38 cellular contexts compared by ENCODE assay signal in genomic region chr7:29886827-29887226, GRCh38.
"Had no signal": no experiment of that assay in that cellular context is flagged by ENCODE, and none has a peak within 500 bp of the region (broad histone marks: within the 10 kb centered on the region; RNA-seq: fewer than 3 reads in every experiment).

No MANE protein-coding gene starts in this region.

- H3K27ac ChIP-seq: adrenal gland, ascending aorta, body of pancreas, brain microvascular endothelial cell, breast epithelium, cardiac muscle cell had no signal

- H3K27me3 ChIP-seq: adrenal gland, ascending aorta, body of pancreas, brain microvascular endothelial cell, breast epithelium had no signal

- H3K36me3 Mint-ChIP-seq: activated naive CD4-positive, alpha-beta T cell treated with anti-CD3 and anti-CD28 coated beads, Interleukin-2, amount 10 ng/mL, durations not matched to agents 7 days and 5 days; activated naive CD4-positive, alpha-beta T cell treated with anti-CD3 and anti-CD28 coated beads, Interleukin-2, amount 50 U/mL, for 24 hours; activated naive CD4-positive, alpha-beta T cell treated with anti-CD3 and anti-CD28 coated beads, Interleukin-2, amount 50 U/mL, for 72 hours; activated naive CD8-positive, alpha-beta T cell; activated naive CD8-positive, alpha-beta T cell treated with anti-CD3 and anti-CD28 coated beads for 36 hours; activated naive CD8-positive, alpha-beta T cell treated with anti-CD3 and anti-CD28 coated beads, Interleukin-2, amount 10 ng/mL, durations not matched to agents 7 days and 5 days had no signal

- DNase-seq: activated effector memory CD4-positive, alpha-beta T cell treated with anti-CD3 and anti-CD28 coated beads, Interleukin-2, amount 50 U/mL, for 16 hours; activated effector memory CD4-positive, alpha-beta T cell treated with Interleukin-2 at 50 U/mL for 16 hours; activated gamma-delta T cell; activated gamma-delta T cell treated with Interleukin-2 at 50 U/mL for 16 hours; activated naive CD4-positive, alpha-beta T cell; activated naive CD4-positive, alpha-beta T cell treated with anti-CD3 and anti-CD28 coated beads for 36 hours; activated naive CD4-positive, alpha-beta T cell treated with anti-CD3 and anti-CD28 coated beads, Interleukin-2, amount 10 ng/mL, durations not matched to agents 7 days and 5 days; activated naive CD4-positive, alpha-beta T cell treated with anti-CD3 and anti-CD28 coated beads, Interleukin-2, amount 50 U/mL, for 16 hours; activated naive CD4-positive, alpha-beta T cell treated with Interleukin-2 at 50 U/mL for 16 hours; activated naive CD8-positive, alpha-beta T cell treated with anti-CD3 and anti-CD28 coated beads for 36 hours; activated naive CD8-positive, alpha-beta T cell treated with anti-CD3 and anti-CD28 coated beads, Interleukin-2, amount 10 ng/mL, durations not matched to agents 7 days and 5 days; activated naive CD8-positive, alpha-beta T cell treated with anti-CD3 and anti-CD28 coated beads, Interleukin-2, amount 50 U/mL, for 24 hours; activated T-cell treated with anti-CD3 and anti-CD28 coated beads, Interleukin-2, amount 50 U/mL, for 1 hour; activated T-cell treated with anti-CD3 and anti-CD28 coated beads, Interleukin-2, amount 50 U/mL, for 24 hours; activated T-cell treated with anti-CD3 and anti-CD28 coated beads, Interleukin-2, amount 50 U/mL, for 4 hours; activated T-cell treated with anti-CD3 and anti-CD28 coated beads, Interleukin-2, amount 50 U/mL, for 48 hours; activated T-cell treated with anti-CD3 and anti-CD28 coated beads, Interleukin-2, amount 50 U/mL, for 72 hours; amniotic stem cell; amygdala; anterior cingulate cortex; aorta; body of pancreas; brain microvascular endothelial cell; caudate nucleus; central memory CD4-positive, alpha-beta T cell; cerebellar nuclear complex had no signal

- H3K27me3 Mint-ChIP-seq: activated naive CD8-positive, alpha-beta T cell treated with anti-CD3 and anti-CD28 coated beads for 36 hours; brain had no signal

- H3K9me3 Mint-ChIP-seq: activated naive CD4-positive, alpha-beta T cell treated with anti-CD3 and anti-CD28 coated beads for 36 hours; activated naive CD4-positive, alpha-beta T cell treated with anti-CD3 and anti-CD28 coated beads, Interleukin-2, amount 10 ng/mL, durations not matched to agents 7 days and 5 days; activated naive CD4-positive, alpha-beta T cell treated with anti-CD3 and anti-CD28 coated beads, Interleukin-2, amount 50 U/mL, for 24 hours; activated naive CD4-positive, alpha-beta T cell treated with anti-CD3 and anti-CD28 coated beads, Interleukin-2, amount 50 U/mL, for 72 hours; activated naive CD8-positive, alpha-beta T cell treated with anti-CD3 and anti-CD28 coated beads for 36 hours; activated naive CD8-positive, alpha-beta T cell treated with anti-CD3 and anti-CD28 coated beads, Interleukin-2, amount 10 ng/mL, durations not matched to agents 7 days and 5 days; activated naive CD8-positive, alpha-beta T cell treated with anti-CD3 and anti-CD28 coated beads, Interleukin-2, amount 50 U/mL, for 24 hours; activated T-cell treated with anti-CD3 and anti-CD28 coated beads, Interleukin-2, amount 50 U/mL, for 24 hours; activated T-cell treated with anti-CD3 and anti-CD28 coated beads, Interleukin-2, amount 50 U/mL, for 4 hours; activated T-cell treated with anti-CD3 and anti-CD28 coated beads, Interleukin-2, amount 50 U/mL, for 72 hours; activated T-helper 1 cell treated with anti-CD3 and anti-CD28 coated beads, Interleukin-12 subunit alpha, Interleukin-12 subunit beta, Interleukin-2, Interleukin-4 antibody, amounts not matched to agents 30 ng/mL and 10 ng/mL and 1 ng/mL, durations not matched to agents 14 hours and 24 hours and 36 hours; activated T-helper 17 cell treated with anti-CD3 and anti-CD28 coated beads, Interleukin-2, amount 50 U/mL, for 72 hours; activated T-helper 2 cell treated with anti-CD3 and anti-CD28 coated beads, Interferon-gamma antibody, Interleukin-2, Interleukin-4, amounts not matched to agents 10 μg/mL and 5 μg/mL and 100 μg/mL, durations not matched to agents 14 hours and 24 hours and 36 hours; brain; central memory CD8-positive, alpha-beta T cell had no signal

- H3K4me3 Mint-ChIP-seq: activated naive CD4-positive, alpha-beta T cell treated with anti-CD3 and anti-CD28 coated beads for 36 hours; activated naive CD4-positive, alpha-beta T cell treated with anti-CD3 and anti-CD28 coated beads, Interleukin-2, amount 10 ng/mL, durations not matched to agents 7 days and 5 days; activated naive CD4-positive, alpha-beta T cell treated with anti-CD3 and anti-CD28 coated beads, Interleukin-2, amount 50 U/mL, for 24 hours; activated naive CD8-positive, alpha-beta T cell; activated naive CD8-positive, alpha-beta T cell treated with anti-CD3 and anti-CD28 coated beads for 36 hours; activated naive CD8-positive, alpha-beta T cell treated with anti-CD3 and anti-CD28 coated beads, Interleukin-2, amount 10 ng/mL, durations not matched to agents 7 days and 5 days; activated naive CD8-positive, alpha-beta T cell treated with anti-CD3 and anti-CD28 coated beads, Interleukin-2, amount 50 U/mL, for 24 hours; activated T-cell treated with anti-CD3 and anti-CD28 coated beads, Interleukin-2, amount 50 U/mL, for 24 hours; activated T-cell treated with anti-CD3 and anti-CD28 coated beads, Interleukin-2, amount 50 U/mL, for 4 hours; activated T-cell treated with anti-CD3 and anti-CD28 coated beads, Interleukin-2, amount 50 U/mL, for 72 hours; activated T-helper 1 cell treated with anti-CD3 and anti-CD28 coated beads, Interleukin-12 subunit alpha, Interleukin-12 subunit beta, Interleukin-2, Interleukin-4 antibody, amounts not matched to agents 30 ng/mL and 10 ng/mL and 1 ng/mL, durations not matched to agents 14 hours and 24 hours and 36 hours; activated T-helper 17 cell treated with anti-CD3 and anti-CD28 coated beads, Interleukin-2, amount 50 U/mL, for 72 hours; brain; central memory CD8-positive, alpha-beta T cell had no signal

- H3K9me3 ChIP-seq: adrenal gland, ascending aorta, body of pancreas, breast epithelium had no signal

- H3K27ac Mint-ChIP-seq: activated naive CD4-positive, alpha-beta T cell treated with anti-CD3 and anti-CD28 coated beads for 36 hours; activated naive CD4-positive, alpha-beta T cell treated with anti-CD3 and anti-CD28 coated beads, Interleukin-2, amount 10 ng/mL, durations not matched to agents 7 days and 5 days; activated naive CD4-positive, alpha-beta T cell treated with anti-CD3 and anti-CD28 coated beads, Interleukin-2, amount 50 U/mL, for 24 hours; activated naive CD4-positive, alpha-beta T cell treated with anti-CD3 and anti-CD28 coated beads, Interleukin-2, amount 50 U/mL, for 72 hours; activated naive CD8-positive, alpha-beta T cell; activated naive CD8-positive, alpha-beta T cell treated with anti-CD3 and anti-CD28 coated beads for 36 hours; activated naive CD8-positive, alpha-beta T cell treated with anti-CD3 and anti-CD28 coated beads, Interleukin-2, amount 10 ng/mL, durations not matched to agents 7 days and 5 days; activated naive CD8-positive, alpha-beta T cell treated with anti-CD3 and anti-CD28 coated beads, Interleukin-2, amount 50 U/mL, for 24 hours; activated T-cell treated with anti-CD3 and anti-CD28 coated beads, Interleukin-2, amount 50 U/mL, for 24 hours; activated T-cell treated with anti-CD3 and anti-CD28 coated beads, Interleukin-2, amount 50 U/mL, for 72 hours; activated T-helper 1 cell treated with anti-CD3 and anti-CD28 coated beads, Interleukin-12 subunit alpha, Interleukin-12 subunit beta, Interleukin-2, Interleukin-4 antibody, amounts not matched to agents 30 ng/mL and 10 ng/mL and 1 ng/mL, durations not matched to agents 14 hours and 24 hours and 36 hours; activated T-helper 17 cell treated with anti-CD3 and anti-CD28 coated beads, Interleukin-2, amount 50 U/mL, for 72 hours; activated T-helper 2 cell treated with anti-CD3 and anti-CD28 coated beads, Interferon-gamma antibody, Interleukin-2, Interleukin-4, amounts not matched to agents 10 μg/mL and 5 μg/mL and 100 μg/mL, durations not matched to agents 14 hours and 24 hours and 36 hours; brain had no signal

- H3K36me3 ChIP-seq: adrenal gland, ascending aorta, brain microvascular endothelial cell, breast epithelium, cardiac muscle cell had no signal

- ATAC-seq: activated naive CD4-positive, alpha-beta T cell treated with anti-CD3 and anti-CD28 coated beads, Interleukin-2, amount 50 U/mL, for 72 hours; activated naive CD8-positive, alpha-beta T cell treated with anti-CD3 and anti-CD28 coated beads, Interleukin-2, amount 50 U/mL, for 24 hours; activated T-cell treated with anti-CD3 and anti-CD28 coated beads, Interleukin-2, amount 50 U/mL, for 4 hours; activated T-cell treated with anti-CD3 and anti-CD28 coated beads, Interleukin-2, amount 50 U/mL, for 72 hours; activated T-helper 17 cell treated with anti-CD3 and anti-CD28 coated beads, Interleukin-2, amount 50 U/mL, for 72 hours; body of pancreas had no signal

- H3K4me3 ChIP-seq: adrenal gland, ascending aorta, body of pancreas, breast epithelium, cardiac muscle cell had no signal

- H3K4me1 ChIP-seq: adrenal gland, ascending aorta had no signal

- H3K4me1 Mint-ChIP-seq: activated naive CD8-positive, alpha-beta T cell treated with anti-CD3 and anti-CD28 coated beads, Interleukin-2, amount 10 ng/mL, durations not matched to agents 7 days and 5 days; activated T-helper 17 cell treated with anti-CD3 and anti-CD28 coated beads, Interleukin-2, amount 50 U/mL, for 72 hours had no signal
